Comparison of ENCODE assay signal across 8 cellular contexts in genomic region chr3:16514021-16514700, GRCh38. TPM values are rescaled to one million over a fixed set of nuclear protein-coding genes. Genes with fewer than 3 reads are reported as not detected.
DNase-seq lines count a peak whose midpoint lies in the region; ATAC-seq and TF ChIP-seq lines count a peak whose summit lies in the region.

No MANE protein-coding gene starts in this region.

- in situ Hi-C loops in brain microvascular endothelial cell (cut with HindIII; ENCODE audit: low pct_ligation_motif_present, low sequenced_read_pairs): no loop called here
- in situ Hi-C loops in GM13977 (cut with MboI; ENCODE audit: low pct_unique_long_range_greater_than_20kb, low sequenced_read_pairs, unreplicated experiment): no loop called here

- no peak for DNase-seq in heart right ventricle
- DNase-seq in left ventricle myocardium superior: no peak
- no peak for DNase-seq in brain microvascular endothelial cell
- DNase-seq in mesothelial cell of epicardium (ENCODE audit: low spot score in 2 of 2, unreplicated experiment in 2 of 2): no peak
- no peak for DNase-seq in uterus
- DNase-seq in NCI-H446 treated with DMSO at 0.1 percent for 48 hours (lab: John Stamatoyannopoulos, UW): no peak
- DNase-seq in GM13977 (ENCODE audit: low spot score): no peak

- TF ChIP-seq CTCF in heart right ventricle (IDR thresholded peaks at IDR 0.05) (no peak), brain microvascular endothelial cell (IDR thresholded peaks at IDR 0.05; ENCODE audit: low read depth, low read length, missing control alignments) (no peak), mesothelial cell of epicardium (IDR thresholded peaks at IDR 0.05; ENCODE audit: unreplicated experiment) (no peak), uterus (IDR thresholded peaks at IDR 0.05) (no peak), GM13977 (IDR thresholded peaks at IDR 0.05; ENCODE audit: extremely low read depth, insufficient read depth, missing control alignments) (no peak)

- TF ChIP-seq POLR2A in uterus (IDR thresholded peaks at IDR 0.05): no peak

- peaks cover 5 to 80% (median 65%) of the 10 kb centered on the region in 9 donors for H3K4me1 ChIP-seq in heart right ventricle
- peaks cover 5 to 7% of the 10 kb centered on the region in 2 donors for H3K4me1 ChIP-seq in uterus

- no peak overlapping the region for H3K27ac Mint-ChIP-seq in mesothelial cell of epicardium

- intact Hi-C loops in heart right ventricle (cut with DNase I) (loop anchor here in 9 of 10 donors (5.0 to 10.0 kb wide), 7 partner anchors 42 to 219 kb away; no protein-coding TSS in a partner anchor), left ventricle myocardium superior (cut with micrococcal nuclease) (no loop called here), uterus (cut with DNase I; ENCODE audit: low total_unique reads) (loop anchor here (10.0 kb wide), 2 partner anchors 99 to 219 kb away; no protein-coding TSS in a partner anchor)

- H3K4me3 ChIP-seq in heart right ventricle (peak overlapping the region; percentile 57 to 96 (median 86)), brain microvascular endothelial cell (ENCODE audit: low read depth, low read length) (peak overlapping the region; percentile 92), uterus (peak overlapping the region; percentile 73 to 92)

- H3K9me3 Mint-ChIP-seq in mesothelial cell of epicardium: peaks cover 3% of the 10 kb centered on the region

- H3K4me1 Mint-ChIP-seq in mesothelial cell of epicardium: peaks cover 41% of the 10 kb centered on the region

- H3K36me3 ChIP-seq in heart right ventricle: no peaks in the 10 kb centered on the region
- H3K36me3 ChIP-seq in brain microvascular endothelial cell (replicated peaks): no peaks in the 10 kb centered on the region
- no peaks in the 10 kb centered on the region for H3K36me3 ChIP-seq in uterus

- ATAC-seq in heart right ventricle (no peak), left ventricle myocardium superior (no peak), GM19452 (IDR thresholded peaks at IDR 0.05; ENCODE audit: unreplicated experiment) (no peak)

- peak overlapping the region; percentile 64 for H3K4me3 Mint-ChIP-seq in mesothelial cell of epicardium

- no peaks in the 10 kb centered on the region for H3K36me3 Mint-ChIP-seq in mesothelial cell of epicardium

- H3K9me3 ChIP-seq in heart right ventricle (no peaks in the 10 kb centered on the region), uterus (no peaks in the 10 kb centered on the region)

- H3K27ac ChIP-seq in heart right ventricle (peak overlapping the region; percentile 86 to 96 (median 93)), brain microvascular endothelial cell (peak overlapping the region; percentile 87), uterus (peak overlapping the region; percentile 78 to 85)

- peaks cover 59% of the 10 kb centered on the region for H3K27me3 Mint-ChIP-seq in mesothelial cell of epicardium (ENCODE audit: low read depth)

- WGBS in heart right ventricle, 2 donors: 52 to 59% methylated on average over 9 of the region's 9 CpGs

- H3K27me3 ChIP-seq in heart right ventricle (no peaks in the 10 kb centered on the region), brain microvascular endothelial cell (replicated peaks) (no peaks in the 10 kb centered on the region), uterus (no peaks in the 10 kb centered on the region)

RNA-seq across cellular contexts. Expression of gene RFTN1, which starts 0.7 kb away (rescaled TPM):
- total RNA-seq in heart right ventricle (10 to 100 TPM; 17.4 to 32.2 (median 24.0) TPM), left ventricle myocardium superior (25.0 TPM), mesothelial cell of epicardium (10.0 to 11.0 TPM (median 10.2 TPM) in 3 replicates), uterus (100 to 1,000 TPM in 1 of 4 donors, 10 to 100 TPM in 3; 32.0 to 187 (median 47.6) TPM)
- 10 to 100 TPM; 20.5 to 25.9 TPM for polyA plus RNA-seq in heart right ventricle
